In the genomic region with DNA sequence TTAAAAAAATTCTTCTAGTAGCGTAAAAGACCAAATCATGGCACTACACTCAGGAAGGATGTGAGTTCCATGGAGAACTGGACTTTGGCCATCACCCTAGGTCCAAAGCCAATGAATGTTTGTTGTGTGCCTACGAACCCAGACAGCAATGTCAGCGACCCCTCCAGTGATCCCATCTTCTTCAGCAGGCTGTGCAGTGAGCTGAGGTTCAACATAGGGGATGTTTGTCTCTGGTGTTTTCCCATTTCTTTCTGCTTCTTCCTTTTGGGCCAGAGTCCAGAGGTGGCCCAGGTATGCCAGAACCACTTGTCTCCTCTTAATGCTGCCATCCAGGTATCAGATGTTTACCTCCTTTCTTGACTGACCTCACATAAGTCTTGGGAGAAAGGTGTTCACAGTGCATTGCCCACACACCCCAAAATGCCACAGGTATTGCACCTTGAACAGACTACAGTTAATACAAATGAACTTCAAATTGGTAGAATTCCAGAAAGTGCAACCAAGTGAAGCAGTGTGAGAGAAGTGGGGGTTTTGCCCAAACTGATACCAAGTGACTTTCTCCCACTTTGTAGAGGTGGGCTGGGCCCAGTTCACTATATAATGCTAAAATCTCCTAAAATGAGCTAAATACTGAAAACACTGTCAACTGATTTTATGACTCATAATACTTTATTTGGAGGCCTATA, we compare ENCODE assay signal across 40 cellular contexts. TPM values are rescaled to one million over a fixed set of nuclear protein-coding genes. Genes with fewer than 3 reads are reported as not detected.
DNase-seq lines count a peak whose midpoint lies in the region; ATAC-seq, FAIRE-seq and TF ChIP-seq lines count a peak whose summit lies in the region.
"Had no signal": no experiment of that assay in that cellular context is flagged by ENCODE, and none has a peak within 500 bp of the region (broad histone marks: within the 10 kb centered on the region; RNA-seq: fewer than 3 reads in every experiment).

No MANE protein-coding gene starts in this region.

- TF ChIP-seq RAD21 in HepG2 (CRISPR knock-in tag; IDR thresholded peaks at IDR 0.05): no peak
- TF ChIP-seq RAD21 in A549 (conservative IDR thresholded peaks at IDR 0.05 in 1 of 2, IDR thresholded peaks at IDR 0.05 in 1 of 2): no peak
- TF ChIP-seq RAD21 in liver (IDR thresholded peaks at IDR 0.05): no peak

- H3K9me3 ChIP-seq in HepG2 (ENCODE audit: low read length) (no peaks in the 10 kb centered on the region), right lobe of liver (no peaks in the 10 kb centered on the region), A549 (no peaks in the 10 kb centered on the region), liver (ENCODE audit: control insufficient read depth in 4 of 4, low read length in 3 of 4) (no peaks in the 10 kb centered on the region)
- H3K9me3 ChIP-seq: BE2C; BLaER1; BLaER1 treated with 17β-estradiol and CSF1 and Interleukin-3, amounts not matched to agents 10 nM and 100 nM; Caco-2 had no signal

- H3K4me1 ChIP-seq in HepG2 (ENCODE audit: insufficient read depth, low read length) (peaks cover 52% of the 10 kb centered on the region), right lobe of liver (no peaks in the 10 kb centered on the region), A549 (no peaks in the 10 kb centered on the region), liver (ENCODE audit: control insufficient read depth in 4 of 4, insufficient read depth in 4 of 4, low read length in 3 of 4) (no peaks in the 10 kb centered on the region)
- H3K4me1 ChIP-seq: BLaER1; BLaER1 treated with 17β-estradiol and CSF1 and Interleukin-3, amounts not matched to agents 10 nM and 100 nM had no signal

- TF ChIP-seq POLR2A in HepG2 (IDR thresholded peaks at IDR 0.05; ENCODE audit: insufficient read depth in 1 of 2, low read depth in 2 of 2, low read length in 2 of 2) (no peak), right lobe of liver (IDR thresholded peaks at IDR 0.05) (no peak), A549 (IDR thresholded peaks at IDR 0.05; ENCODE audit: low read length) (no peak)

- WGBS in HepG2 (ENCODE audit: low lambda C conversion rate): 22% methylated on average over 3 of the region's 3 CpGs
- WGBS in right lobe of liver (ENCODE audit: insufficient coverage, low coverage, low lambda C conversion rate, missing lambda C conversion rate): 9% methylated on average over 3 of the region's 3 CpGs
- WGBS in A549 (ENCODE audit: missing lambda C conversion rate): 42% methylated on average over 3 of the region's 3 CpGs
- 44% methylated on average over 3 of the region's 3 CpGs for WGBS in liver

- DNase-seq in HepG2 (ENCODE audit: low spot score) (peak; percentile 84), right lobe of liver (no peak), A549 (ENCODE audit: low read depth in 1 of 2, low spot score in 1 of 2) (no peak), HuH-7.5 (ENCODE audit: low spot score) (peak; percentile 22), NCI-H2107 (lab: John Stamatoyannopoulos, UW) (no peak), cerebellum (ENCODE audit: low spot score) (no peak)
- no peak for DNase-seq in activated naive CD4-positive, alpha-beta T cell treated with anti-CD3 and anti-CD28 coated beads, Interleukin-2, amount 50 U/mL, for 16 hours
- DNase-seq: 8988T; ACHN; AML-193; BE2C; C1 segment of cervical spinal cord; Caco-2; Calu3; CD4-positive, alpha-beta memory T cell; CD4-positive, alpha-beta T cell; CD4-positive, CD25-positive, alpha-beta regulatory T cell; CD8-positive, alpha-beta memory T cell; CD8-positive, alpha-beta T cell; COR-L47; DMS 273 treated with DMSO at 0.1 percent for 48 hours; DMS153; DMS53; DMS79; DMS79 treated with DMSO at 0.1 percent for 48 hours; DND-41; EL had no signal

- H3K27ac ChIP-seq in HepG2 (ENCODE audit: extremely low read length, insufficient read depth, low read length) (peak overlapping the region; percentile 49), right lobe of liver (no peak overlapping the region), A549 (no peak overlapping the region), liver (ENCODE audit: low read depth in 1 of 2, low read length in 2 of 2) (no peak overlapping the region)
- H3K27ac ChIP-seq: 22Rv1; BLaER1; BLaER1 treated with 17β-estradiol and CSF1 and Interleukin-3, amounts not matched to agents 10 nM and 100 nM; C4-2B had no signal

- ATAC-seq in HepG2: peak; percentile 62
- no peak for ATAC-seq in right lobe of liver
- no peak for ATAC-seq in A549
- ATAC-seq: CD8-positive, alpha-beta T cell had no signal

- H3K4me2 ChIP-seq in HepG2 (ENCODE audit: low read depth, low read length) (peak overlapping the region; percentile 30; the same call in 1 of the 2 replicates), A549 (no peak overlapping the region)
- H3K4me2 ChIP-seq: BLaER1; BLaER1 treated with 17β-estradiol and CSF1 and Interleukin-3, amounts not matched to agents 10 nM and 100 nM had no signal

- TF ChIP-seq CTCF in HepG2 (CRISPR knock-in tag; IDR thresholded peaks at IDR 0.05) (peak; percentile 8; the same call in 1 of the 2 replicates), right lobe of liver (IDR thresholded peaks at IDR 0.05) (no peak), A549 (IDR thresholded peaks at IDR 0.05) (no peak), liver (IDR thresholded peaks at IDR 0.05; ENCODE audit: low read depth, low read length, missing input control) (no peak)

- H3K4me3 ChIP-seq in HepG2 (replicated peaks in 1 of 3; ENCODE audit: insufficient read depth in 1 of 3, low read depth in 2 of 3, low read length in 3 of 3) (no peak overlapping the region), right lobe of liver (no peak overlapping the region), A549 (no peak overlapping the region), liver (ENCODE audit: low read depth in 1 of 3, low read length in 3 of 3) (no peak overlapping the region)
- H3K4me3 ChIP-seq: BLaER1; BLaER1 treated with 17β-estradiol and CSF1 and Interleukin-3, amounts not matched to agents 10 nM and 100 nM had no signal

- no peaks in the 10 kb centered on the region for H4K20me1 ChIP-seq in HepG2 (ENCODE audit: insufficient read depth, low read length)
- H4K20me1 ChIP-seq: BLaER1; BLaER1 treated with 17β-estradiol and CSF1 and Interleukin-3, amounts not matched to agents 10 nM and 100 nM had no signal

- CTCF ChIA-PET in HepG2 (lab: Yijun Ruan, JAX; ENCODE audit: low intra/inter-chr PET ratio, low total read pairs): interaction anchor here (0.7 to 1.7 kb wide), 2 partner anchors 13 to 279 kb away, joined by 3 read pairs; no protein-coding TSS in a partner anchor
- CTCF ChIA-PET in A549 (lab: Yijun Ruan, JAX): interaction anchor here (0.8 to 1.1 kb wide), 3 partner anchors 9 to 365 kb away, joined by 3 to 4 read pairs (median 3); no protein-coding TSS in a partner anchor

- H3K27me3 ChIP-seq in HepG2 (ENCODE audit: control insufficient read depth in 1 of 2, insufficient read depth in 2 of 2, low read length in 2 of 2) (no peaks in the 10 kb centered on the region), right lobe of liver (no peaks in the 10 kb centered on the region), liver (ENCODE audit: control insufficient read depth in 4 of 4, insufficient read depth in 4 of 4, low read length in 3 of 4) (no peaks in the 10 kb centered on the region)
- H3K27me3 ChIP-seq: BE2C; BLaER1; BLaER1 treated with 17β-estradiol and CSF1 and Interleukin-3, amounts not matched to agents 10 nM and 100 nM had no signal

- POLR2A ChIA-PET in HepG2 (lab: Yijun Ruan, JAX) (interaction anchor here (0.7 kb wide), 1 partner anchor 15 kb away, joined by 4 read pairs; no protein-coding TSS in a partner anchor), A549 (lab: Yijun Ruan, JAX) (no interaction called here)

- H3K9ac ChIP-seq in HepG2 (ENCODE audit: insufficient read depth, low read depth, low read length) (no peak overlapping the region), liver (ENCODE audit: low read depth in 1 of 2, low read length in 2 of 2) (no peak overlapping the region)
- H3K9ac ChIP-seq: BLaER1; BLaER1 treated with 17β-estradiol and CSF1 and Interleukin-3, amounts not matched to agents 10 nM and 100 nM had no signal

- peaks cover 20% of the 10 kb centered on the region for H3K79me2 ChIP-seq in HepG2 (ENCODE audit: insufficient read depth, low read length)

- intact Hi-C loops in HepG2 (cut with micrococcal nuclease; ENCODE audit: unreplicated experiment): loop anchor here (5.0 kb wide), 3 partner anchors 37 to 162 kb away; partner anchors contain the start of gene XRN2
- intact Hi-C loops in right lobe of liver (cut with DNase I): no loop called here

- peak in 1 of 2 experiments; percentile 77; a peak in 2 of 4 replicates for TF ChIP-seq EP300 in HepG2 (IDR thresholded peaks at IDR 0.05; ENCODE audit: low read depth in 2 of 2, low read length in 2 of 2)
- TF ChIP-seq EP300 in HepG2 (CRISPR knock-in tag; IDR thresholded peaks at IDR 0.05; ENCODE audit: borderline replicate concordance): no peak; the same call in 1 of the 2 replicates
- TF ChIP-seq EP300 in A549 (IDR thresholded peaks at IDR 0.05): no peak

- BruUV-seq in HepG2 (replicated peaks; lab: Mats Ljungman, UMichigan): no TSS peak

- H2AFZ ChIP-seq in HepG2 (ENCODE audit: low read length): no peak overlapping the region

- FAIRE-seq in HepG2 (lab: Jason Lieb, UNC): peak; percentile 86
- no peak for FAIRE-seq in A549 (lab: Jason Lieb, UNC)
- FAIRE-seq: A204.1, D721Med had no signal

- H3K36me3 ChIP-seq in HepG2 (replicated peaks in 1 of 2; ENCODE audit: control insufficient read depth in 1 of 2, insufficient read depth in 2 of 2, low read length in 2 of 2) (peaks cover 17 to 59% of the 10 kb centered on the region in 2 experiments), right lobe of liver (no peaks in the 10 kb centered on the region), liver (ENCODE audit: control insufficient read depth in 4 of 4, insufficient read depth in 3 of 4, low read depth in 1 of 4, low read length in 3 of 4) (peaks cover 0 to 4% (median 1%) of the 10 kb centered on the region in 4 donors)

- in situ Hi-C loops in HepG2 (cut with HindIII; ENCODE audit: extremely low pct_ligation_motif_present, low pct_unique_long_range_greater_than_20kb): no loop called here

RNA-seq across cellular contexts. Expression of gene KIZ, which starts 14.1 kb away (rescaled TPM):
- total RNA-seq in HepG2 (2016; rRNA removed; fragmentation: Illumina TruSeq; extraction: Trizol) (46.3 and 55.6 TPM in 2 replicates), right lobe of liver (10 to 100 TPM in 1 of 6 experiments, 1 to 10 TPM in 5; 5.1 to 11.5 (median 7.4) TPM), liver (1 to 10 TPM; 4.7 to 9.5 TPM), cerebellum (13.1 TPM)
- total RNA-seq in HepG2 (2016; cell fraction: cytosol; rRNA removed; fragmentation: Illumina TruSeq; extraction: Trizol; ENCODE audit: low read depth): 20.4 and 20.5 TPM in 2 replicates
- total RNA-seq in HepG2 (2016; cell fraction: insoluble cytoplasmic fraction; rRNA removed; fragmentation: Illumina TruSeq; extraction: Trizol): 48.0 and 57.7 TPM in 2 replicates
- 22.8 and 24.5 TPM in 2 replicates for total RNA-seq in HepG2 (2016; cell fraction: membrane; rRNA removed; fragmentation: Illumina TruSeq; extraction: Trizol)
- total RNA-seq in HepG2 (2016; cell fraction: nucleus; rRNA removed; fragmentation: Illumina TruSeq; extraction: Trizol): 64.1 and 65.7 TPM in 2 replicates
- polyA plus RNA-seq in HepG2 (2011; rRNA removed) (77.9 and 114 TPM in 2 replicates), A549 (2011; rRNA removed) (19.1 and 21.1 TPM in 2 replicates), A549 (2017; fragmentation: RNase III; extraction: RNeasy Plus Mini Kit Qiagen cat#74134 plus additional on column Dnase treatment) (6.3 to 7.1 TPM (median 6.9 TPM) in 3 replicates), liver (1 to 10 TPM; 3.0 to 5.6 TPM)
- 33.9 and 39.9 TPM in 2 replicates for polyA plus RNA-seq in HepG2 (2011; cell fraction: cytosol; rRNA removed)
- polyA plus RNA-seq in HepG2 (2011; cell fraction: nucleus; rRNA removed): 223 and 433 TPM in 2 replicates
- 40.7 and 57.0 TPM in 2 replicates for polyA plus RNA-seq in HepG2 (2012)
- polyA plus RNA-seq in HepG2 (2016; cell fraction: cytosol; fragmentation: Illumina TruSeq; extraction: Trizol; ENCODE audit: low read depth): 9.0 and 10.7 TPM in 2 replicates
- polyA plus RNA-seq in HepG2 (2016; cell fraction: insoluble cytoplasmic fraction; fragmentation: Illumina TruSeq; extraction: Trizol; ENCODE audit: low read depth): 48.1 and 51.2 TPM in 2 replicates
- 13.9 and 15.1 TPM in 2 replicates for polyA plus RNA-seq in HepG2 (2016; cell fraction: membrane; fragmentation: Illumina TruSeq; extraction: Trizol; ENCODE audit: low read depth)
- polyA plus RNA-seq in HepG2 (2016; cell fraction: nucleus; fragmentation: Illumina TruSeq; extraction: Trizol; ENCODE audit: insufficient read depth, low read depth): 69.5 and 81.6 TPM in 2 replicates
- polyA minus RNA-seq in HepG2 (2011; rRNA and poly(A)+ RNA removed; ENCODE audit: low replicate concordance): 4.7 and 26.3 TPM in 2 replicates
- polyA minus RNA-seq in HepG2 (2011; cell fraction: cytosol; rRNA and poly(A)+ RNA removed): 28.5 and 33.0 TPM in 2 replicates
- 210 and 232 TPM in 2 replicates for polyA minus RNA-seq in HepG2 (2011; cell fraction: nucleus; rRNA and poly(A)+ RNA removed)
- 3.6 and 3.9 TPM in 2 replicates for polyA plus RNA-seq in A549 (2012; cell fraction: cytosol; rRNA removed)
- 8.2 and 13.9 TPM in 2 replicates for polyA plus RNA-seq in A549 (2012; cell fraction: nucleus; rRNA removed)
- polyA minus RNA-seq in A549 (2011; rRNA and poly(A)+ RNA removed): 4.0 and 4.5 TPM in 2 replicates

RNA-seq across cellular contexts. Expression of gene LINC00237, which starts 33.9 kb away (rescaled TPM):
- total RNA-seq in HepG2 (2016; rRNA removed; fragmentation: Illumina TruSeq; extraction: Trizol) (not detected in 2 replicates), right lobe of liver (not detected), liver (not detected), cerebellum (0.45 TPM)
- not detected in 2 replicates for total RNA-seq in HepG2 (2016; cell fraction: cytosol; rRNA removed; fragmentation: Illumina TruSeq; extraction: Trizol; ENCODE audit: low read depth)
- not detected in 2 replicates for total RNA-seq in HepG2 (2016; cell fraction: insoluble cytoplasmic fraction; rRNA removed; fragmentation: Illumina TruSeq; extraction: Trizol)
- not detected in 2 replicates for total RNA-seq in HepG2 (2016; cell fraction: membrane; rRNA removed; fragmentation: Illumina TruSeq; extraction: Trizol)
- not detected in 2 replicates for total RNA-seq in HepG2 (2016; cell fraction: nucleus; rRNA removed; fragmentation: Illumina TruSeq; extraction: Trizol)
- polyA plus RNA-seq in HepG2 (2011; rRNA removed) (not detected in 2 replicates), A549 (2011; rRNA removed) (not detected in 2 replicates), A549 (2017; fragmentation: RNase III; extraction: RNeasy Plus Mini Kit Qiagen cat#74134 plus additional on column Dnase treatment) (not detected in 3 replicates), liver (not detected)
- polyA plus RNA-seq in HepG2 (2011; cell fraction: cytosol; rRNA removed): not detected in 2 replicates
- polyA plus RNA-seq in HepG2 (2011; cell fraction: nucleus; rRNA removed): not detected in 2 replicates
- not detected in 2 replicates for polyA plus RNA-seq in HepG2 (2012)
- polyA plus RNA-seq in HepG2 (2016; cell fraction: cytosol; fragmentation: Illumina TruSeq; extraction: Trizol; ENCODE audit: low read depth): not detected in 2 replicates
- not detected in 2 replicates for polyA plus RNA-seq in HepG2 (2016; cell fraction: insoluble cytoplasmic fraction; fragmentation: Illumina TruSeq; extraction: Trizol; ENCODE audit: low read depth)
- polyA plus RNA-seq in HepG2 (2016; cell fraction: membrane; fragmentation: Illumina TruSeq; extraction: Trizol; ENCODE audit: low read depth): not detected in 2 replicates
- not detected in 2 replicates for polyA plus RNA-seq in HepG2 (2016; cell fraction: nucleus; fragmentation: Illumina TruSeq; extraction: Trizol; ENCODE audit: insufficient read depth, low read depth)
- not detected in 2 replicates for polyA minus RNA-seq in HepG2 (2011; rRNA and poly(A)+ RNA removed; ENCODE audit: low replicate concordance)
- not detected in 2 replicates for polyA minus RNA-seq in HepG2 (2011; cell fraction: cytosol; rRNA and poly(A)+ RNA removed)
- polyA minus RNA-seq in HepG2 (2011; cell fraction: nucleus; rRNA and poly(A)+ RNA removed): not detected in 2 replicates
- not detected in 2 replicates for polyA plus RNA-seq in A549 (2012; cell fraction: cytosol; rRNA removed)
- not detected in 2 replicates for polyA plus RNA-seq in A549 (2012; cell fraction: nucleus; rRNA removed)
- polyA minus RNA-seq in A549 (2011; rRNA and poly(A)+ RNA removed): not detected in 2 replicates
- total RNA-seq: A172; A673; B cell; Calu3; CD4-positive, alpha-beta memory T cell; CD4-positive, alpha-beta T cell; CD4-positive, CD25-positive, alpha-beta regulatory T cell; CD8-positive, alpha-beta memory T cell; CD8-positive, alpha-beta T cell; Daoy had no signal
- polyA plus RNA-seq: AG04450; BJ; CD4-positive, alpha-beta memory T cell; CD8-positive, alpha-beta memory T cell had no signal

Comparison
In these comparisons a context has a peak if more than half of its experiments do, and no peak if none do; other contexts are left out.
1. DNase-seq: peak in HepG2 (single experiment) and HuH-7.5 (single experiment); none in right lobe of liver (0 of 3), A549 (0 of 2), NCI-H2107 (single experiment), activated naive CD4-positive, alpha-beta T cell treated with anti-CD3 and anti-CD28 coated beads, Interleukin-2, amount 50 U/mL, for 16 hours (single experiment) and cerebellum (single experiment).
2. Of the 38 proteins assayed by ChIP-seq in both HepG2 and A549: peak only in HepG2: CTCF, EHMT2, HDAC2, KDM1A and SMC3; only in A549: none; in both: none; in neither: 30; mixed calls (peak in some experiments, not most) for 3.